In the genomic region with DNA sequence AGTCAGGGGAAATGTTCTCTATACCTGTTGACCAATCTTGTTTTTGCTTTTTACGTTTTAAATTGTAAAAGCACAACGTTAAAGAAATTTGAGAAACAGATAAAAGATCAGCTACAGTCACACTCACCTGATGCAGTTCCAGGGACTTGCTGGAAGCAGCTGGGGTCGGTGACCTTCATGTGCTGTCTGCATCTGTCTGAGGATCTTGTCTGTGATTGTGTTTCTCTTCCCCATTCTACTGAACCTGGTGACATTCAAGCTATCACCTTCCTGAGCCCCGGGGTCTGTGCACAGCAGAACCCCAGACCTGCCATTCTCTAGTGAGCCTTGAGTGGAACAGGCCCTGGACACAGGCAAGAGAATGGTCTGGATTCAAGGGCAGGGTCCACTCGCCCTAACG, we compare ENCODE assay signal across 26 cellular contexts.
"Had no signal": no experiment of that assay in that cellular context is flagged by ENCODE, and none has a peak within 500 bp of the region (broad histone marks: within the 10 kb centered on the region; RNA-seq: fewer than 3 reads in every experiment).

No MANE protein-coding gene starts in this region.

- H3K4me3 Mint-ChIP-seq: activated CD4-positive, alpha-beta memory T cell treated with anti-CD3 and anti-CD28 coated beads for 36 hours; activated CD4-positive, alpha-beta T cell treated with anti-CD3 and anti-CD28 coated beads for 36 hours; activated CD4-positive, alpha-beta T cell treated with anti-CD3 and anti-CD28 coated beads, Interleukin-2, amount 10 ng/mL, durations not matched to agents 24 days and 14 days; activated CD8-positive, alpha-beta memory T cell treated with anti-CD3 and anti-CD28 coated beads, Interleukin-2, amount 10 ng/mL, durations not matched to agents 7 days and 5 days; activated CD8-positive, alpha-beta T cell treated with anti-CD3 and anti-CD28 coated beads, Interleukin-2, amount 10 ng/mL, durations not matched to agents 7 days and 5 days; activated naive CD8-positive, alpha-beta T cell; activated T-helper 17 cell treated with anti-CD3 and anti-CD28 coated beads, Interleukin-2, amount 50 U/mL, for 72 hours; effector memory CD8-positive, alpha-beta T cell had no signal

- H3K27me3 ChIP-seq: body of pancreas had no signal

- H3K9me3 Mint-ChIP-seq: activated CD4-positive, alpha-beta memory T cell treated with anti-CD3 and anti-CD28 coated beads for 36 hours; activated CD4-positive, alpha-beta T cell treated with anti-CD3 and anti-CD28 coated beads, Interleukin-2, amount 10 ng/mL, durations not matched to agents 24 days and 14 days; activated T-helper 17 cell treated with anti-CD3 and anti-CD28 coated beads, Interleukin-2, amount 50 U/mL, for 72 hours; effector memory CD8-positive, alpha-beta T cell had no signal

- H3K27ac ChIP-seq: body of pancreas, epithelial cell of prostate had no signal

- DNase-seq: activated CD4-positive, alpha-beta memory T cell treated with anti-CD3 and anti-CD28 coated beads for 36 hours; activated CD4-positive, alpha-beta T cell treated with anti-CD3 and anti-CD28 coated beads for 36 hours; activated CD4-positive, alpha-beta T cell treated with anti-CD3 and anti-CD28 coated beads, Interleukin-2, amount 10 ng/mL, durations not matched to agents 24 days and 14 days; activated CD4-positive, CD25-positive, alpha-beta regulatory T cell; activated CD4-positive, CD25-positive, alpha-beta regulatory T cell treated with anti-CD3 and anti-CD28 coated beads, Interleukin-2, amount 50 U/mL, for 72 hours; activated CD8-positive, alpha-beta memory T cell treated with anti-CD3 and anti-CD28 coated beads, Interleukin-2, amount 10 ng/mL, durations not matched to agents 7 days and 5 days; activated CD8-positive, alpha-beta memory T cell treated with anti-CD3 and anti-CD28 coated beads, Interleukin-2, amount 50 U/mL, for 4 hours; activated CD8-positive, alpha-beta T cell treated with anti-CD3 and anti-CD28 coated beads, Interleukin-2, amount 10 ng/mL, durations not matched to agents 7 days and 5 days; activated effector memory CD4-positive, alpha-beta T cell treated with Interleukin-2 at 50 U/mL for 16 hours; activated gamma-delta T cell treated with Interleukin-2 at 50 U/mL for 16 hours; activated naive CD4-positive, alpha-beta T cell treated with anti-CD3 and anti-CD28 coated beads, Interleukin-2, amount 50 U/mL, for 16 hours; activated naive CD4-positive, alpha-beta T cell treated with Interleukin-2 at 50 U/mL for 16 hours; activated T-cell treated with anti-CD3 and anti-CD28 coated beads, Interleukin-2, amount 50 U/mL, for 1 hour; amniotic stem cell; anterior cingulate cortex; body of pancreas; caudate nucleus; cortex of kidney; dermis blood vessel endothelial cell; effector CD4-positive, alpha-beta T cell; effector memory CD8-positive, alpha-beta T cell; foreskin fibroblast; T-helper 2 cell had no signal

- H3K27ac Mint-ChIP-seq: activated CD4-positive, alpha-beta memory T cell treated with anti-CD3 and anti-CD28 coated beads for 36 hours; activated CD4-positive, alpha-beta T cell treated with anti-CD3 and anti-CD28 coated beads for 36 hours; activated CD4-positive, alpha-beta T cell treated with anti-CD3 and anti-CD28 coated beads, Interleukin-2, amount 10 ng/mL, durations not matched to agents 24 days and 14 days; activated CD8-positive, alpha-beta memory T cell treated with anti-CD3 and anti-CD28 coated beads, Interleukin-2, amount 10 ng/mL, durations not matched to agents 7 days and 5 days; activated CD8-positive, alpha-beta T cell treated with anti-CD3 and anti-CD28 coated beads, Interleukin-2, amount 10 ng/mL, durations not matched to agents 7 days and 5 days; activated naive CD8-positive, alpha-beta T cell; activated T-helper 17 cell treated with anti-CD3 and anti-CD28 coated beads, Interleukin-2, amount 50 U/mL, for 72 hours; effector memory CD8-positive, alpha-beta T cell had no signal

- ATAC-seq: activated CD8-positive, alpha-beta memory T cell treated with anti-CD3 and anti-CD28 coated beads, Interleukin-2, amount 10 ng/mL, durations not matched to agents 7 days and 5 days; activated CD8-positive, alpha-beta T cell treated with anti-CD3 and anti-CD28 coated beads, Interleukin-2, amount 10 ng/mL, durations not matched to agents 7 days and 5 days; activated T-helper 17 cell treated with anti-CD3 and anti-CD28 coated beads, Interleukin-2, amount 50 U/mL, for 72 hours; body of pancreas; effector memory CD8-positive, alpha-beta T cell had no signal

- H3K9me3 ChIP-seq: body of pancreas had no signal

- H3K36me3 Mint-ChIP-seq: activated CD4-positive, alpha-beta memory T cell treated with anti-CD3 and anti-CD28 coated beads for 36 hours; activated CD8-positive, alpha-beta memory T cell treated with anti-CD3 and anti-CD28 coated beads, Interleukin-2, amount 10 ng/mL, durations not matched to agents 7 days and 5 days; activated naive CD8-positive, alpha-beta T cell had no signal

- H3K4me1 ChIP-seq: body of pancreas had no signal

- H3K4me1 Mint-ChIP-seq: activated CD4-positive, alpha-beta T cell treated with anti-CD3 and anti-CD28 coated beads for 36 hours; activated CD4-positive, alpha-beta T cell treated with anti-CD3 and anti-CD28 coated beads, Interleukin-2, amount 10 ng/mL, durations not matched to agents 24 days and 14 days; activated T-helper 17 cell treated with anti-CD3 and anti-CD28 coated beads, Interleukin-2, amount 50 U/mL, for 72 hours had no signal

- H3K4me3 ChIP-seq: body of pancreas had no signal
